Comparison of ENCODE assay signal across 25 cellular contexts in the genomic region with DNA sequence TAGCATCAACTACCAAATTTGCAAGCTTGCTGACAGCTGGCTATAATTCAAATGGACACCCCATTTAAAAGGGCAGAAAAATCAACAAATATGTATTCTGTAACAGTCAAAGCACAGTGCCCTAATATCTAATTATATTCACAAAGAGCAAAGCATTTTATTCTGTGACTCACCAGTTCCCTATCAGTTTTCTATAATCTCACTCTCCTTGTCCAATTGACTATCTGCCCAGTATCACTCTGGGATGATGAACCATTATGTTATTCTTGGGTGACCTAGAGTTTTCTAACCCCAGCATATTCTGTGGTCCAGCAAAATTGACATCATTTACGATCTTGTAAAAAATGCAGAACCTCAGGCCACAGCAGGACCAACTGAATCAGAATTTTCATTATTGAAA.
"Had no signal": no experiment of that assay in that cellular context is flagged by ENCODE, and none has a peak within 500 bp of the region (broad histone marks: within the 10 kb centered on the region; RNA-seq: fewer than 3 reads in every experiment).

No MANE protein-coding gene starts in this region.

- H3K27ac ChIP-seq: left ventricle myocardium inferior, ovary, right atrium auricular region, right lobe of liver, skin epidermis, stomach, testis, thyroid gland, transverse colon, upper lobe of left lung, vagina had no signal

- DNase-seq: islet precursor cell; left ventricle myocardium inferior; mesendoderm; mucosa of descending colon; naive thymus-derived CD4-positive, alpha-beta T cell; ovary; right lobe of liver; stimulated activated CD4-positive, alpha-beta T cell treated with anti-CD3 and anti-CD28 coated beads, Interleukin-12 subunit alpha, Interleukin-12 subunit beta, amount 100 ng/mL, for 4 hours; stimulated activated CD4-positive, alpha-beta T cell treated with anti-CD3 and anti-CD28 coated beads, Interleukin-15, amount 100 ng/mL, for 24 hours; stimulated activated CD4-positive, alpha-beta T cell treated with anti-CD3 and anti-CD28 coated beads, Interleukin-2, amount 100 ng/mL, for 24 hours; stimulated activated CD4-positive, alpha-beta T cell treated with anti-CD3 and anti-CD28 coated beads, Interleukin-4, amount 100 ng/mL, for 1 hour; stimulated activated naive B cell treated with anti-CD40 and anti-IgM and Interleukin-4, amounts not matched to agents 10 μg/mL and 1 μg/mL and 100 μg/mL, for 72 hours; stimulated activated naive CD8-positive, alpha-beta T cell treated with anti-CD3 and anti-CD28 coated beads, Interleukin-15, Interleukin-2, amounts not matched to agents 100 U/mL and 50 U/mL, for 24 hours; stomach; testis; thyroid gland; transverse colon; upper lobe of left lung had no signal

- H3K27me3 ChIP-seq: ovary, right atrium auricular region, right lobe of liver, stomach, testis, thyroid gland, transverse colon, upper lobe of left lung, vagina had no signal

- H3K36me3 ChIP-seq: left ventricle myocardium inferior, ovary, right atrium auricular region, right lobe of liver, stomach, thyroid gland, transverse colon, upper lobe of left lung, vagina had no signal

- ATAC-seq: mucosa of descending colon; naive thymus-derived CD4-positive, alpha-beta T cell; natural killer cell treated with Interleukin-12 subunit alpha and Interleukin-12 subunit beta and Interleukin-15 and Interleukin-18, amount 100 ng/mL, for 72 hours; right lobe of liver; stimulated activated naive B cell treated with anti-CD40 and anti-IgM and Interleukin-4, amounts not matched to agents 10 μg/mL and 1 μg/mL and 100 μg/mL, for 72 hours; stimulated activated naive CD8-positive, alpha-beta T cell treated with anti-CD3 and anti-CD28 coated beads, Interleukin-15, Interleukin-2, amounts not matched to agents 100 U/mL and 50 U/mL, for 24 hours had no signal

- H3K4me1 Mint-ChIP-seq: mesothelial cell of epicardium; naive thymus-derived CD4-positive, alpha-beta T cell; stimulated activated naive B cell treated with anti-CD40 and anti-IgM and Interleukin-4, amounts not matched to agents 10 μg/mL and 1 μg/mL and 100 μg/mL, for 72 hours had no signal

- H3K27me3 Mint-ChIP-seq: natural killer cell treated with Interleukin-12 subunit alpha and Interleukin-12 subunit beta and Interleukin-15 and Interleukin-18, amount 100 ng/mL, for 72 hours; progenitor cell of endocrine pancreas; stimulated activated naive B cell treated with anti-CD40 and anti-IgM and Interleukin-4, amounts not matched to agents 10 μg/mL and 1 μg/mL and 100 μg/mL, for 72 hours had no signal

- H3K4me3 Mint-ChIP-seq: mesothelial cell of epicardium; naive thymus-derived CD4-positive, alpha-beta T cell; natural killer cell treated with Interleukin-12 subunit alpha and Interleukin-12 subunit beta and Interleukin-15 and Interleukin-18, amount 100 ng/mL, for 72 hours; stimulated activated naive B cell treated with anti-CD40 and anti-IgM and Interleukin-4, amounts not matched to agents 10 μg/mL and 1 μg/mL and 100 μg/mL, for 72 hours had no signal

- H3K36me3 Mint-ChIP-seq: mesothelial cell of epicardium; natural killer cell treated with Interleukin-12 subunit alpha and Interleukin-12 subunit beta and Interleukin-15 and Interleukin-18, amount 100 ng/mL, for 72 hours had no signal

- H3K4me3 ChIP-seq: left ventricle myocardium inferior, lung, mucosa of descending colon, ovary, right atrium auricular region, right lobe of liver, skin epidermis, stomach, testis, thyroid gland, transverse colon, upper lobe of left lung, vagina had no signal

- H3K9me3 ChIP-seq: mucosa of descending colon, ovary, right atrium auricular region, right lobe of liver, testis, thyroid gland, transverse colon, vagina had no signal

- H3K27ac Mint-ChIP-seq: mesothelial cell of epicardium; naive thymus-derived CD4-positive, alpha-beta T cell; natural killer cell treated with Interleukin-12 subunit alpha and Interleukin-12 subunit beta and Interleukin-15 and Interleukin-18, amount 100 ng/mL, for 72 hours; progenitor cell of endocrine pancreas; stimulated activated naive B cell treated with anti-CD40 and anti-IgM and Interleukin-4, amounts not matched to agents 10 μg/mL and 1 μg/mL and 100 μg/mL, for 72 hours had no signal

- H3K4me1 ChIP-seq: left ventricle myocardium inferior, right atrium auricular region, right lobe of liver, stomach, testis, thyroid gland, transverse colon, upper lobe of left lung, vagina had no signal
